In genomic region chr2:54999182-54999581, GRCh38 we compare ENCODE assay signal across 9 cellular contexts. TPM values are rescaled to one million over a fixed set of nuclear protein-coding genes. Genes with fewer than 3 reads are reported as not detected.
DNase-seq lines count a peak whose midpoint lies in the region; ATAC-seq and TF ChIP-seq lines count a peak whose summit lies in the region.
"Had no signal": no experiment of that assay in that cellular context is flagged by ENCODE, and none has a peak within 500 bp of the region (broad histone marks: within the 10 kb centered on the region; RNA-seq: fewer than 3 reads in every experiment).

No MANE protein-coding gene starts in this region.

- H3K27ac ChIP-seq in MM.1S (ENCODE audit: low read length), result peak overlapping the region; percentile 29; the same call in 1 of the 2 replicates

- peak overlapping the region; percentile 74 for H3K4me2 ChIP-seq in MM.1S (ENCODE audit: low read depth, low read length)

- peak overlapping the region; percentile 26; the same call in 1 of the 2 replicates for H3K4me3 ChIP-seq in MM.1S (ENCODE audit: low read length)
- H3K4me3 ChIP-seq: PC-9 had no signal

- H3K27me3 Mint-ChIP-seq in activated T-cell treated with anti-CD3 and anti-CD28 coated beads, Interleukin-2, amount 50 U/mL, for 72 hours (ENCODE audit: low read depth), result no peaks in the 10 kb centered on the region

- in situ Hi-C loops in G401 (cut with HindIII; ENCODE audit: low sequenced_read_pairs), result no loop called here

- DNase-seq in G401 (ENCODE audit: low spot score), result peak; percentile 76
- DNase-seq in MM.1S, result peak; percentile 70
- DNase-seq in amniotic stem cell (lab: John Stamatoyannopoulos, UW), result peak; percentile 27
- DNase-seq in omental fat pad (ENCODE audit: low spot score), result no peak
- no peak for DNase-seq in HK-2 (ENCODE audit: unreplicated experiment)
- no peak for DNase-seq in NCI-H2029 treated with DMSO at 0.1 percent for 48 hours (lab: John Stamatoyannopoulos, UW)
- no peak for DNase-seq in NCI-H1930 (lab: John Stamatoyannopoulos, UW)
- no peak for DNase-seq in activated T-cell treated with anti-CD3 and anti-CD28 coated beads, Interleukin-2, amount 50 U/mL, for 72 hours

- H3K4me3 Mint-ChIP-seq in activated T-cell treated with anti-CD3 and anti-CD28 coated beads, Interleukin-2, amount 50 U/mL, for 72 hours, result peak overlapping the region in 1 of 2 donors; percentile 25

- peaks cover 9% of the 10 kb centered on the region; the same call in 1 of the 2 replicates for H3F3A ChIP-seq in MM.1S (ENCODE audit: insufficient read depth, low read length)

- H3K27ac Mint-ChIP-seq in activated T-cell treated with anti-CD3 and anti-CD28 coated beads, Interleukin-2, amount 50 U/mL, for 72 hours, result no peak overlapping the region

- H3K27me3 ChIP-seq in MM.1S (replicated peaks; ENCODE audit: insufficient read depth, low read length), result no peaks in the 10 kb centered on the region

- no peak overlapping the region for H2AFZ ChIP-seq in MM.1S (ENCODE audit: low read length)
- H2AFZ ChIP-seq: PC-9 had no signal

- H3K36me3 ChIP-seq in MM.1S (replicated peaks; ENCODE audit: insufficient read depth, low read length), result no peaks in the 10 kb centered on the region

- H3K9me2 ChIP-seq in MM.1S (replicated peaks; ENCODE audit: insufficient read depth, low read length), result no peaks in the 10 kb centered on the region

- no peaks in the 10 kb centered on the region for H3K9me3 ChIP-seq in MM.1S (replicated peaks; ENCODE audit: insufficient read depth, low read length)

- peaks cover 91% of the 10 kb centered on the region for H3K79me2 ChIP-seq in MM.1S (ENCODE audit: low read length)

- ATAC-seq in omental fat pad (ENCODE audit: low FRiP score), result peak; percentile 37
- ATAC-seq in activated T-cell treated with anti-CD3 and anti-CD28 coated beads, Interleukin-2, amount 50 U/mL, for 72 hours (replicated peaks in 1 of 2), result no peak

- TF ChIP-seq CTCF in MM.1S (IDR thresholded peaks at IDR 0.05; ENCODE audit: low read length) (no peak), omental fat pad (IDR thresholded peaks at IDR 0.05) (no peak)

- H4K20me1 ChIP-seq in MM.1S (ENCODE audit: insufficient read depth, low read length), result no peaks in the 10 kb centered on the region

- no peaks in the 10 kb centered on the region for H3K36me3 Mint-ChIP-seq in activated T-cell treated with anti-CD3 and anti-CD28 coated beads, Interleukin-2, amount 50 U/mL, for 72 hours (ENCODE audit: insufficient read depth in 2 of 2)

- peaks cover 55% of the 10 kb centered on the region for H3K4me1 Mint-ChIP-seq in activated T-cell treated with anti-CD3 and anti-CD28 coated beads, Interleukin-2, amount 50 U/mL, for 72 hours (ENCODE audit: low read depth)

- H3K4me1 ChIP-seq in MM.1S (ENCODE audit: low read length), result peaks cover 22% of the 10 kb centered on the region

- no peaks in the 10 kb centered on the region for H3K9me3 Mint-ChIP-seq in activated T-cell treated with anti-CD3 and anti-CD28 coated beads, Interleukin-2, amount 50 U/mL, for 72 hours

- H3K9ac ChIP-seq in MM.1S (ENCODE audit: low read length), result no peak overlapping the region

RNA-seq across cellular contexts. Expression of gene RTN4, which starts 51.1 kb away (rescaled TPM):
- total RNA-seq in G401 (2014; rRNA removed; shearing (Covaris generic)), result 80.7 and 110 TPM in 2 replicates
- total RNA-seq in omental fat pad, result 100 to 1,000 TPM; 308 to 566 (median 400) TPM
- total RNA-seq in activated T-cell treated with anti-CD3 and anti-CD28 coated beads, Interleukin-2, amount 50 U/mL, for 72 hours, result 10 to 100 TPM; 78.8 to 83.3 TPM

Comparison
In these comparisons a context has a peak if more than half of its experiments do, and no peak if none do; other contexts are left out.
1. DNase-seq: peak in G401 (single experiment), MM.1S (single experiment) and amniotic stem cell (single experiment); none in omental fat pad (single experiment), HK-2 (single experiment), NCI-H2029 treated with DMSO at 0.1 percent for 48 hours (single experiment), NCI-H1930 (0 of 2) and activated T-cell treated with anti-CD3 and anti-CD28 coated beads, Interleukin-2, amount 50 U/mL, for 72 hours (0 of 2).